31 cellular contexts compared by ENCODE assay signal in the genomic region with DNA sequence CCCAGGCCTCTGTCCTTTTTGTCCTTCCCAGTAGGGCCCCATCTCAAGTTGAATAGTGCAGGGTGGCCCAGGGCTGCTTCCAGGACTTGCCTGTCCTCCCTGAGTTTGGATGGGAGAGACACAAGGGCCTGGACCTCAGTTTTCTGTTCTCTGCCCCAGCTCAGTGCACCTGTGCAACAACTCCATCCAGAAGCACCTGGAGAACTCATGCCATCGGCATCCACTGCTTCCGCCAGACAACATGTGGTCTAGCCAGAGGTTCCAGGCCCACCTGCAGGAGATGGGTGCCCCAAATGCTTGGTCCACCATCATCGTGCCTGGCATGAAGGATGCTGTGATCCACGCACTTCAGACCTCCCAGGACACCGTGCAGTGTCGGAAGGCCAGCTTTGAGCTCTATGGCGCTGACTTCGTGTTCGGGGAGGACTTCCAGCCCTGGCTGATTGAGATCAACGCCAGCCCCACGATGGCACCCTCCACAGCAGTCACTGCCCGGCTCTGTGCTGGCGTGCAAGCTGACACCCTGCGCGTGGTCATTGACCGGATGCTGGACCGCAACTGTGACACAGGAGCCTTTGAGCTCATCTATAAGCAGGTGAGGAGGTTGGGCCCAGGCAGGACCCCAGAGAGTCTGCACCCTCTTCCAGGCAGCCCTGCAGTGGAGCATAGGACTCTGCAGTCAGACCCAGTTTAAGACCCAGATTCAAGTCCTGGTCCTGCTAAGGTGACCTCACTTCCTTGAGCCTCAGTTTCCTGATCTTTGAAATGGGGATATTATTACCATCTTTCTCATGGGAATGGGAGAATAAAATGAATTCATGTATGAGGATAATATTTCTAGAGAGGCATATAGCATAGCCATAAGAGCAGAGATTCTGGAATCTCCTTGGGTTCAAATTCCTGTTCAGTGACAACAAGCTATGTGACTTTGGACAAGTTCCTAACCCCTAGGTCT. TPM values are rescaled to one million over a fixed set of nuclear protein-coding genes. Genes with fewer than 3 reads are reported as not detected.
"Had no signal": no experiment of that assay in that cellular context is flagged by ENCODE, and none has a peak within 500 bp of the region (broad histone marks: within the 10 kb centered on the region; RNA-seq: fewer than 3 reads in every experiment).

No MANE protein-coding gene starts in this region.

- H3K27me3 Mint-ChIP-seq: activated CD4-positive, alpha-beta memory T cell treated with anti-CD3 and anti-CD28 coated beads, Interleukin-2, amount 10 ng/mL, durations not matched to agents 7 days and 5 days; activated CD4-positive, alpha-beta T cell treated with anti-CD3 and anti-CD28 coated beads for 36 hours; activated naive CD8-positive, alpha-beta T cell; activated T-helper 17 cell treated with anti-CD3 and anti-CD28 coated beads, Interleukin-2, amount 50 U/mL, for 72 hours had no signal

- H3K4me3 ChIP-seq: Peyer's patch, SJCRH30 had no signal

- ATAC-seq: activated CD4-positive, alpha-beta T cell treated with anti-CD3 and anti-CD28 coated beads for 36 hours; activated T-helper 17 cell treated with anti-CD3 and anti-CD28 coated beads, Interleukin-2, amount 50 U/mL, for 72 hours had no signal

- DNase-seq: activated CD4-positive, alpha-beta memory T cell treated with anti-CD3 and anti-CD28 coated beads, Interleukin-2, amount 10 ng/mL, durations not matched to agents 7 days and 5 days; activated CD4-positive, alpha-beta T cell treated with anti-CD3 and anti-CD28 coated beads for 36 hours; activated CD4-positive, alpha-beta T cell treated with anti-CD3 and anti-CD28 coated beads, Interleukin-2, amount 50 U/mL, for 1 hour; activated gamma-delta T cell; activated naive CD4-positive, alpha-beta T cell treated with anti-CD3 and anti-CD28 coated beads for 36 hours; activated T-cell treated with anti-CD3 and anti-CD28 coated beads for 4 hours; activated T-cell treated with anti-CD3 and anti-CD28 coated beads, Interleukin-2, amount 50 U/mL, for 48 hours; amygdala; Karpas-422; MM.1S; NCI-H1105; NCI-H1436; NCI-H1694 treated with DMSO at 0.1 percent for 48 hours; NCI-H2081; NCI-H510A treated with DMSO at 0.1 percent for 48 hours; NCI-H69; NK-92 treated with Interleukin-12 subunit alpha and Interleukin-12 subunit beta, amount 100 ng/mL, for 24 hours; OCI-M1; Right ventricle myocardium superior; SJCRH30; SK-N-SH; T-helper 1 cell; WERI-Rb-1 had no signal

- H3K9me3 Mint-ChIP-seq: activated CD4-positive, alpha-beta memory T cell treated with anti-CD3 and anti-CD28 coated beads, Interleukin-2, amount 10 ng/mL, durations not matched to agents 7 days and 5 days; activated naive CD4-positive, alpha-beta T cell treated with anti-CD3 and anti-CD28 coated beads for 36 hours; activated T-helper 17 cell treated with anti-CD3 and anti-CD28 coated beads, Interleukin-2, amount 50 U/mL, for 72 hours; brain had no signal

- H3K4me1 Mint-ChIP-seq: activated T-helper 17 cell treated with anti-CD3 and anti-CD28 coated beads, Interleukin-2, amount 50 U/mL, for 72 hours; brain had no signal

- H3K27ac Mint-ChIP-seq: activated CD4-positive, alpha-beta memory T cell treated with anti-CD3 and anti-CD28 coated beads, Interleukin-2, amount 10 ng/mL, durations not matched to agents 7 days and 5 days; activated CD4-positive, alpha-beta T cell treated with anti-CD3 and anti-CD28 coated beads for 36 hours; activated naive CD4-positive, alpha-beta T cell treated with anti-CD3 and anti-CD28 coated beads for 36 hours; activated naive CD8-positive, alpha-beta T cell; activated T-helper 17 cell treated with anti-CD3 and anti-CD28 coated beads, Interleukin-2, amount 50 U/mL, for 72 hours; brain had no signal

- H3K9me3 ChIP-seq: Peyer's patch, SJCRH30, SK-N-SH had no signal

- H3K4me2 ChIP-seq: SK-N-SH had no signal

- H3K4me3 Mint-ChIP-seq: activated CD4-positive, alpha-beta memory T cell treated with anti-CD3 and anti-CD28 coated beads, Interleukin-2, amount 10 ng/mL, durations not matched to agents 7 days and 5 days; activated CD4-positive, alpha-beta T cell treated with anti-CD3 and anti-CD28 coated beads for 36 hours; activated naive CD4-positive, alpha-beta T cell treated with anti-CD3 and anti-CD28 coated beads for 36 hours; activated naive CD8-positive, alpha-beta T cell; activated T-helper 17 cell treated with anti-CD3 and anti-CD28 coated beads, Interleukin-2, amount 50 U/mL, for 72 hours; brain had no signal

- H3K27me3 ChIP-seq: Peyer's patch, SJCRH30 had no signal

- H3K27ac ChIP-seq: Peyer's patch, RWPE1, SJCRH30, WERI-Rb-1 had no signal

- H3K4me1 ChIP-seq: Peyer's patch, SJCRH30 had no signal

RNA-seq across cellular contexts. Expression of a gene that starts 51.0 kb away (rescaled TPM):
- total RNA-seq: activated CD4-positive, alpha-beta memory T cell treated with anti-CD3 and anti-CD28 coated beads, Interleukin-2, amount 10 ng/mL, durations not matched to agents 7 days and 5 days; activated CD4-positive, alpha-beta T cell treated with anti-CD3 and anti-CD28 coated beads for 36 hours; activated CD8-positive, alpha-beta memory T cell treated with anti-CD3 and anti-CD28 coated beads for 36 hours; activated naive CD4-positive, alpha-beta T cell treated with anti-CD3 and anti-CD28 coated beads for 36 hours; astrocyte; SJCRH30; T-helper 2 cell treated with Interferon-gamma antibody and Interleukin-4, amounts not matched to agents 100 ng/mL and 5 ng/mL, for 36 hours had no signal
